In the genomic region with DNA sequence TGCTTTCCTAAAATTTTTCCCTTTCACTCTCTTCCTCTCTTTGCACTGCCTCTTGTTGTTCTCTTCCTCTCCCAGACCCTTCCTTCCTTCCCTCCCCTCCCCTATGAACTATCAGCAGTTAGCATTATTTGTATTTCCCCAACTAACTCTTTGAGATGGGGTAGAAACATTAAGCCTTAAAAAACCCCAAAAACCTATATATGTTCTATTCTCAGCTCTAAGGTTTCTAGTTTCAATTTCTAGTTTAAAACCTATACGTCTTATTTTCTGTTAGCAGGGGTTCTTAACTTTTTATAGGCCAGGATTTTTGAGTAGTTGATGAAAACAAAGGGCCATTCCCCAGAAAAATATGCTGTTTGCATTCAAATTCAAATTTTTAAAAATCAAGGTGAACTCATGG, we compare ENCODE assay signal across 20 cellular contexts.
"Had no signal": no experiment of that assay in that cellular context is flagged by ENCODE, and none has a peak within 500 bp of the region (broad histone marks: within the 10 kb centered on the region; RNA-seq: fewer than 3 reads in every experiment).

No MANE protein-coding gene starts in this region.

- H3K4me1 ChIP-seq: lower lobe of right lung, pancreas, right lobe of liver, upper lobe of right lung, uterus had no signal

- H3K27me3 Mint-ChIP-seq: natural killer cell treated with Interleukin-12 subunit alpha and Interleukin-12 subunit beta and Interleukin-15 and Interleukin-18, amount 100 ng/mL, for 72 hours; stimulated activated naive B cell treated with anti-CD40 and anti-IgM and Interleukin-4, amounts not matched to agents 10 μg/mL and 1 μg/mL and 100 μg/mL, for 72 hours; stimulated activated naive CD8-positive, alpha-beta T cell treated with anti-CD3 and anti-CD28 coated beads, Interleukin-15, Interleukin-2, amounts not matched to agents 100 ng/mL and 50 ng/mL, for 24 hours had no signal

- H3K36me3 ChIP-seq: gastrocnemius medialis, lower lobe of right lung, neutrophil, pancreas, right lobe of liver, thoracic aorta, tibial nerve, upper lobe of right lung, uterus had no signal

- H3K4me1 Mint-ChIP-seq: neural crest cell; stimulated activated naive B cell treated with anti-CD40 and anti-IgM and Interleukin-4, amounts not matched to agents 10 μg/mL and 1 μg/mL and 100 μg/mL, for 72 hours had no signal

- H3K27ac Mint-ChIP-seq: effector memory CD8-positive, alpha-beta T cell; natural killer cell treated with Interleukin-12 subunit alpha and Interleukin-12 subunit beta and Interleukin-15 and Interleukin-18, amount 100 ng/mL, for 72 hours; stimulated activated naive B cell treated with anti-CD40 and anti-IgM and Interleukin-4, amounts not matched to agents 10 μg/mL and 1 μg/mL and 100 μg/mL, for 72 hours; stimulated activated naive CD8-positive, alpha-beta T cell treated with anti-CD3 and anti-CD28 coated beads, Interleukin-15, Interleukin-2, amounts not matched to agents 100 ng/mL and 50 ng/mL, for 24 hours had no signal

- H3K36me3 Mint-ChIP-seq: natural killer cell treated with Interleukin-12 subunit alpha and Interleukin-12 subunit beta and Interleukin-15 and Interleukin-18, amount 100 ng/mL, for 72 hours; stimulated activated naive B cell treated with anti-CD40 and anti-IgM and Interleukin-4, amounts not matched to agents 10 μg/mL and 1 μg/mL and 100 μg/mL, for 72 hours had no signal

- DNase-seq: cortex of kidney; effector memory CD8-positive, alpha-beta T cell; gastrocnemius medialis; head of caudate nucleus; left ventricle myocardium superior; lower lobe of right lung; pancreas; right lobe of liver; small intestine; stimulated activated CD4-positive, alpha-beta T cell treated with anti-CD3 and anti-CD28 coated beads, Interleukin-15, amount 100 ng/mL, for 24 hours; stimulated activated CD4-positive, alpha-beta T cell treated with anti-CD3 and anti-CD28 coated beads, Interleukin-2, amount 100 ng/mL, for 48 hours; stimulated activated naive B cell treated with anti-CD40 and anti-IgM and Interleukin-4, amounts not matched to agents 10 μg/mL and 1 μg/mL and 100 μg/mL, for 72 hours; upper lobe of right lung; uterus had no signal

- ATAC-seq: effector memory CD8-positive, alpha-beta T cell; gastrocnemius medialis; left ventricle myocardium superior; lower lobe of right lung; natural killer cell treated with Interleukin-12 subunit alpha and Interleukin-12 subunit beta and Interleukin-15 and Interleukin-18, amount 100 ng/mL, for 72 hours; pancreas; right lobe of liver; stimulated activated naive B cell treated with anti-CD40 and anti-IgM and Interleukin-4, amounts not matched to agents 10 μg/mL and 1 μg/mL and 100 μg/mL, for 72 hours; upper lobe of right lung had no signal

- H3K9me3 Mint-ChIP-seq: effector memory CD8-positive, alpha-beta T cell; stimulated activated naive B cell treated with anti-CD40 and anti-IgM and Interleukin-4, amounts not matched to agents 10 μg/mL and 1 μg/mL and 100 μg/mL, for 72 hours; stimulated activated naive CD8-positive, alpha-beta T cell treated with anti-CD3 and anti-CD28 coated beads, Interleukin-15, Interleukin-2, amounts not matched to agents 100 ng/mL and 50 ng/mL, for 24 hours had no signal

- H3K27ac ChIP-seq: gastrocnemius medialis, lower lobe of right lung, neutrophil, pancreas, right lobe of liver, thoracic aorta, tibial nerve, upper lobe of right lung, uterus had no signal

- H3K27me3 ChIP-seq: gastrocnemius medialis, neutrophil, pancreas, right lobe of liver, tibial nerve, upper lobe of right lung, uterus had no signal

- H3K4me3 ChIP-seq: gastrocnemius medialis, lower lobe of right lung, pancreas, right lobe of liver, thoracic aorta, tibial nerve, upper lobe of right lung, uterus had no signal

- H3K4me3 Mint-ChIP-seq: effector memory CD8-positive, alpha-beta T cell; natural killer cell treated with Interleukin-12 subunit alpha and Interleukin-12 subunit beta and Interleukin-15 and Interleukin-18, amount 100 ng/mL, for 72 hours; neural crest cell; stimulated activated naive B cell treated with anti-CD40 and anti-IgM and Interleukin-4, amounts not matched to agents 10 μg/mL and 1 μg/mL and 100 μg/mL, for 72 hours; stimulated activated naive CD8-positive, alpha-beta T cell treated with anti-CD3 and anti-CD28 coated beads, Interleukin-15, Interleukin-2, amounts not matched to agents 100 ng/mL and 50 ng/mL, for 24 hours had no signal
